Comparison of ENCODE assay signal across 8 cellular contexts in the genomic region with DNA sequence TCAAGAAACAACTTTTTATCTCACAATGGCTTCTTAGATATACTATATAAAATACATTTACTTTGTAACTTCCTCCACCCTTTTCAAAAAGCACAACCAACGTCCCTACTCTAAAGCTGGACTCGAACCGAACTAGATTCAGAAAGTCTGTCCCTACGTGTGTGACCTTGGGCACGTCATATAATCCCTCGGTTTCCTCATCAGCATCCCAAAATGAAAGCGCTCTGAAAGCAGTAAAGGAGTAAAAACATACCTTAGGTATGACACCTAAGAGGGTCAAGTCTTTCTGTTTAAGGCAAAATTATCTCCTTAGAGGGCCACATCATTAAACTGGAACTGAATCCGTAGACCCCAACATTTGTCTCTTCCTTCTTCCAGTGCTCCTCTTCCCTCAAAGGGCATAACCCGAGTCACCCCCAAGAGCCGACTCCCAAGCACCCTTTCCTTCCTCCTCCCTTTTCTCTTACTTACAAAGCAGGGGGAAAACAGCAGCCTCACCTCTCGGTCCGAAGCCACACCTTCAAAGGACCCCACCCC. TPM values are rescaled to one million over a fixed set of nuclear protein-coding genes. Genes with fewer than 3 reads are reported as not detected.
DNase-seq lines count a peak whose midpoint lies in the region; ATAC-seq and TF ChIP-seq lines count a peak whose summit lies in the region.

No MANE protein-coding gene starts in this region.

- TF ChIP-seq CTCF in OCI-LY3 (IDR thresholded peaks at IDR 0.05; ENCODE audit: low read depth, low read length) (no peak), esophagus muscularis mucosa (IDR thresholded peaks at IDR 0.05) (no peak), sigmoid colon (IDR thresholded peaks at IDR 0.05) (no peak)

- H3K79me2 ChIP-seq in GM23248 (ENCODE audit: insufficient read depth) (peaks cover 56% of the 10 kb centered on the region), OCI-LY3 (ENCODE audit: low read length) (peaks cover 54% of the 10 kb centered on the region)

- H4K20me1 ChIP-seq in GM23248 (ENCODE audit: insufficient read depth) (peaks cover 12% of the 10 kb centered on the region; the same call in 1 of the 2 replicates), OCI-LY3 (ENCODE audit: insufficient read depth, low read length) (peaks cover 31% of the 10 kb centered on the region)

- no peaks in the 10 kb centered on the region for H3K36me3 ChIP-seq in GM23248 (ENCODE audit: low read depth)
- H3K36me3 ChIP-seq in OCI-LY3 (replicated peaks; ENCODE audit: low read depth, low read length), result peaks cover 2% of the 10 kb centered on the region
- no peaks in the 10 kb centered on the region for H3K36me3 ChIP-seq in esophagus muscularis mucosa
- H3K36me3 ChIP-seq in sigmoid colon, result no peaks in the 10 kb centered on the region

- DNase-seq in GM23248 (peak; percentile 58), esophagus muscularis mucosa (ENCODE audit: extremely low spot score) (no peak), sigmoid colon (no peak), NCI-H510A (lab: John Stamatoyannopoulos, UW) (no peak), pons (ENCODE audit: low spot score) (no peak)

- intact Hi-C loops in esophagus muscularis mucosa (cut with DNase I) (loop anchor here (5.0 kb wide), 1 partner anchor 148 kb away; no protein-coding TSS in a partner anchor), sigmoid colon (cut with DNase I) (loop anchor here (5.0 to 10.0 kb wide), 2 partner anchors 78 to 431 kb away; no protein-coding TSS in a partner anchor)

- H3K4me2 ChIP-seq in GM23248 (ENCODE audit: unreplicated experiment) (peak overlapping the region; percentile 98), OCI-LY3 (ENCODE audit: low read length) (peak overlapping the region; percentile 75)

- no peaks in the 10 kb centered on the region for H3K9me2 ChIP-seq in GM23248 (ENCODE audit: insufficient read depth)

- peaks cover 20% of the 10 kb centered on the region for H3K4me1 ChIP-seq in GM23248 (ENCODE audit: insufficient read depth)
- peaks cover 18% of the 10 kb centered on the region for H3K4me1 ChIP-seq in OCI-LY3 (ENCODE audit: low read length)
- H3K4me1 ChIP-seq in esophagus muscularis mucosa, result peaks cover 30 to 53% (median 35%) of the 10 kb centered on the region in 4 donors
- H3K4me1 ChIP-seq in sigmoid colon, result peaks cover 2 to 36% (median 24%) of the 10 kb centered on the region in 4 donors

- 1 to 2% methylated on average over 10 to 12 of the region's 12 CpGs for WGBS in GM23248 (ENCODE audit: low coverage in 1 of 2, low lambda C conversion rate in 2 of 2, missing lambda C conversion rate in 2 of 2), 2 experiments
- WGBS in esophagus muscularis mucosa, result 0% methylated on average over 12 of the region's 12 CpGs
- WGBS in sigmoid colon, 2 donors, result 1% methylated on average over 12 of the region's 12 CpGs

- H3K9me3 ChIP-seq in GM23248 (ENCODE audit: low read depth) (no peaks in the 10 kb centered on the region), OCI-LY3 (ENCODE audit: insufficient read depth, low read length) (no peaks in the 10 kb centered on the region), esophagus muscularis mucosa (no peaks in the 10 kb centered on the region), sigmoid colon (no peaks in the 10 kb centered on the region)

- H3K27ac ChIP-seq in GM23248 (peak overlapping the region; percentile 89), OCI-LY3 (ENCODE audit: low read length) (peak overlapping the region; percentile 81), esophagus muscularis mucosa (replicated peaks in 1 of 4) (peak overlapping the region; percentile 87 to 93 (median 90)), sigmoid colon (peak overlapping the region; percentile 89 to 94 (median 90))

- peaks cover 6% of the 10 kb centered on the region for H3F3A ChIP-seq in GM23248 (ENCODE audit: insufficient read depth)

- H3K27me3 ChIP-seq in GM23248 (replicated peaks; ENCODE audit: insufficient read depth) (no peaks in the 10 kb centered on the region), OCI-LY3 (ENCODE audit: low read depth, low read length) (no peaks in the 10 kb centered on the region; the same call in 1 of the 2 replicates), esophagus muscularis mucosa (no peaks in the 10 kb centered on the region), sigmoid colon (no peaks in the 10 kb centered on the region)

- peak overlapping the region; percentile 98 for H3K4me3 ChIP-seq in GM23248
- H3K4me3 ChIP-seq in OCI-LY3 (ENCODE audit: low read length), result peak overlapping the region; percentile 85
- H3K4me3 ChIP-seq in esophagus muscularis mucosa, result peak overlapping the region; percentile 75 to 85 (median 76)
- H3K4me3 ChIP-seq in sigmoid colon, result peak overlapping the region; percentile 65 to 87 (median 84)

- H3K9ac ChIP-seq in GM23248 (peak overlapping the region; percentile 96), OCI-LY3 (ENCODE audit: low read length) (peak overlapping the region; percentile 75)

- H2AFZ ChIP-seq in GM23248 (peak overlapping the region; percentile 97), OCI-LY3 (ENCODE audit: low read depth, low read length) (0 out of 2 replicates have a peak overlapping the region, but pooled peaks have one; percentile 79)

- in situ Hi-C loops in GM23248 (cut with MboI), result no loop called here

- TF ChIP-seq POLR2A in esophagus muscularis mucosa (IDR thresholded peaks at IDR 0.05; ENCODE audit: low read depth) (no peak), sigmoid colon (IDR thresholded peaks at IDR 0.05) (no peak)

- TF ChIP-seq EP300 in esophagus muscularis mucosa (IDR thresholded peaks at IDR 0.05) (no peak), sigmoid colon (IDR thresholded peaks at IDR 0.05) (no peak)

- ATAC-seq in GM21515 (IDR thresholded peaks at IDR 0.05; ENCODE audit: unreplicated experiment) (no peak), HG02885 (IDR thresholded peaks at IDR 0.05; ENCODE audit: poor library complexity, unreplicated experiment) (no peak)

RNA-seq across cellular contexts. Expression of gene PDCD10, which starts 0.7 kb away (rescaled TPM):
- total RNA-seq in GM23248 (2014; rRNA removed; shearing (Covaris generic)), result 37.6 and 61.7 TPM in 2 replicates
- 70.3 and 71.6 TPM in 2 replicates for polyA plus RNA-seq in GM23248 (2016; fragmentation: Nextera tagmentation; extraction: Ambion mirVana)
- total RNA-seq in esophagus muscularis mucosa, result 10 to 100 TPM; 58.3 to 90.1 (median 65.1) TPM
- total RNA-seq in sigmoid colon, result 10 to 100 TPM; 49.3 to 67.0 (median 60.7) TPM
- 100 to 1,000 TPM in 2 of 3 donors, 10 to 100 TPM in 1; 79.9 to 198 (median 136) TPM for polyA plus RNA-seq in sigmoid colon

RNA-seq across cellular contexts. Expression of gene SERPINI1, which starts 1.5 kb away (rescaled TPM):
- 7.3 and 25.3 TPM in 2 replicates for total RNA-seq in GM23248 (2014; rRNA removed; shearing (Covaris generic))
- polyA plus RNA-seq in GM23248 (2016; fragmentation: Nextera tagmentation; extraction: Ambion mirVana), result 9.8 and 10.2 TPM in 2 replicates
- total RNA-seq in esophagus muscularis mucosa, result 1 to 10 TPM; 3.1 to 7.1 (median 4.1) TPM
- 1 to 10 TPM; 2.6 to 6.6 (median 3.9) TPM for total RNA-seq in sigmoid colon
- polyA plus RNA-seq in sigmoid colon, result 1 to 10 TPM in 1 of 3 donors, under 1 TPM in 2; 0.60 to 4.3 (median 0.92) TPM
